Comparison of ENCODE assay signal across 8 cellular contexts in genomic region chr14:24297190-24297964, GRCh38. TPM values are rescaled to one million over a fixed set of nuclear protein-coding genes. Genes with fewer than 3 reads are reported as not detected.
A peak's percentile ranks its signal among the peaks of the same experiment; 100 is the strongest.
DNase-seq lines count a peak whose midpoint lies in the region; ATAC-seq, FAIRE-seq and TF ChIP-seq lines count a peak whose summit lies in the region.

No MANE protein-coding gene starts in this region.

- H3K79me2 ChIP-seq in OCI-LY1 (ENCODE audit: insufficient read depth, low read length): no peaks in the 10 kb centered on the region

- intact Hi-C loops in pancreas (cut with DNase I): loop anchor here in 1 of 3 donors (5.0 kb wide), 1 partner anchor 50 kb away; no protein-coding TSS in a partner anchor

- H3K9ac ChIP-seq in OCI-LY1 (ENCODE audit: low read length): no peak overlapping the region; the same call in 1 of the 2 replicates

- H3K9me3 ChIP-seq in OCI-LY1 (ENCODE audit: low read length) (no peaks in the 10 kb centered on the region), pancreas (no peaks in the 10 kb centered on the region), gastroesophageal sphincter (no peaks in the 10 kb centered on the region)

- H3K27ac ChIP-seq in 22Rv1 (peak overlapping the region; percentile 76; the same call in 1 of the 2 replicates), OCI-LY1 (ENCODE audit: low read depth, low read length, poor library complexity, severe bottlenecking) (peak overlapping the region; percentile 20), pancreas (peak overlapping the region in 1 of 4 donors; percentile 4), gastroesophageal sphincter (peak overlapping the region in 1 of 4 donors; percentile 13)

- no peak for TF ChIP-seq EP300 in gastroesophageal sphincter (IDR thresholded peaks at IDR 0.05)

- no peak overlapping the region for H3K4me2 ChIP-seq in OCI-LY1 (ENCODE audit: low read length)

- TF ChIP-seq POLR2A in gastroesophageal sphincter (IDR thresholded peaks at IDR 0.05): no peak

- H3K9me2 ChIP-seq in OCI-LY1 (ENCODE audit: low read depth, low read length): no peaks in the 10 kb centered on the region

- H3K36me3 ChIP-seq in OCI-LY1 (ENCODE audit: insufficient read depth, low read length) (peaks cover 31% of the 10 kb centered on the region), pancreas (peaks cover 0 to 24% (median 8%) of the 10 kb centered on the region in 3 donors), gastroesophageal sphincter (peaks cover 0 to 43% of the 10 kb centered on the region in 2 donors)

- 25 to 34% methylated on average over 5 of the region's 5 CpGs for WGBS in pancreas, 2 donors
- 41 to 51% methylated on average over 5 of the region's 5 CpGs for WGBS in gastroesophageal sphincter (ENCODE audit: low coverage in 1 of 2), 2 donors

- TF ChIP-seq CTCF in 22Rv1 (IDR thresholded peaks at IDR 0.05) (peak; percentile 69), OCI-LY1 (IDR thresholded peaks at IDR 0.05; ENCODE audit: low read length) (peak; percentile 21; the same call in 1 of the 2 replicates), pancreas (IDR thresholded peaks at IDR 0.05) (peak in 2 of 4 donors; percentile 15 to 30), gastroesophageal sphincter (IDR thresholded peaks at IDR 0.05) (peak in 1 of 4 experiments; percentile 17)

- no peak for FAIRE-seq in pancreas (lab: Jason Lieb, UNC)

- H3K4me1 ChIP-seq in OCI-LY1 (ENCODE audit: insufficient read depth, low read length, severe bottlenecking) (peaks cover 27% of the 10 kb centered on the region), pancreas (peaks cover 9 to 29% (median 13%) of the 10 kb centered on the region in 3 donors), gastroesophageal sphincter (peaks cover 4 to 51% (median 10%) of the 10 kb centered on the region in 3 donors)

- H4K20me1 ChIP-seq in OCI-LY1 (ENCODE audit: insufficient read depth, low read length): no peaks in the 10 kb centered on the region

- in situ Hi-C loops in G401 (cut with HindIII; ENCODE audit: low sequenced_read_pairs): no loop called here

- 0 out of 2 replicates have a peak, but pooled peaks cover 4% of the 10 kb centered on the region for H3F3A ChIP-seq in OCI-LY1 (ENCODE audit: insufficient read depth, low read length)

- H3K4me3 ChIP-seq in OCI-LY1 (ENCODE audit: low read depth, low read length, poor library complexity, severe bottlenecking): no peak overlapping the region
- H3K4me3 ChIP-seq in pancreas: no peak overlapping the region
- no peak overlapping the region for H3K4me3 ChIP-seq in gastroesophageal sphincter

- ATAC-seq in HG02852 (IDR thresholded peaks at IDR 0.05; ENCODE audit: unreplicated experiment): peak; percentile 22
- ATAC-seq in pancreas: peak in 3 of 4 donors; percentile 22 to 49 (median 42)
- no peak for ATAC-seq in gastroesophageal sphincter

- no peak overlapping the region for H2AFZ ChIP-seq in OCI-LY1 (ENCODE audit: low read length)

- H3K27me3 ChIP-seq in OCI-LY1 (ENCODE audit: insufficient read depth, low read length) (no peaks in the 10 kb centered on the region), pancreas (no peaks in the 10 kb centered on the region), gastroesophageal sphincter (no peaks in the 10 kb centered on the region)

- DNase-seq in G401 (ENCODE audit: low spot score) (peak; percentile 26), dermis microvascular lymphatic vessel endothelial cell (ENCODE audit: low read depth in 2 of 2) (peak; percentile 29 to 55), pancreas (no peak), foreskin melanocyte (no peak)

RNA-seq across cellular contexts. Expression of gene DHRS1, which starts 2.2 kb away (rescaled TPM):
- total RNA-seq in G401 (2014; rRNA removed; shearing (Covaris generic)): 3.8 and 11.4 TPM in 2 replicates
- 9.1 and 14.5 TPM in 2 replicates for total RNA-seq in dermis microvascular lymphatic vessel endothelial cell
- 10 to 100 TPM in 3 of 6 donors, 1 to 10 TPM in 3; 6.1 to 15.3 (median 11.2) TPM for total RNA-seq in pancreas
- polyA plus RNA-seq in pancreas: 10 to 100 TPM; 18.9 to 21.1 TPM
- total RNA-seq in gastroesophageal sphincter: 10 to 100 TPM in 3 of 4 donors, 1 to 10 TPM in 1; 8.2 to 33.0 (median 17.7) TPM

RNA-seq across cellular contexts. Expression of gene NOP9, which starts 2.3 kb away (rescaled TPM):
- 28.7 and 28.9 TPM in 2 replicates for total RNA-seq in G401 (2014; rRNA removed; shearing (Covaris generic))
- total RNA-seq in dermis microvascular lymphatic vessel endothelial cell (23.0 and 24.8 TPM in 2 replicates), pancreas (10 to 100 TPM in 4 of 6 donors, 1 to 10 TPM in 2; 8.8 to 13.9 (median 11.3) TPM), gastroesophageal sphincter (10 to 100 TPM; 19.4 to 29.2 (median 22.8) TPM)
- 1 to 10 TPM; 6.2 to 8.7 TPM for polyA plus RNA-seq in pancreas

RNA-seq across cellular contexts. Expression of gene CIDEB, which starts 10.4 kb away (rescaled TPM):
- 1.7 TPM in 1 of 2 replicates, not detected in the other for total RNA-seq in G401 (2014; rRNA removed; shearing (Covaris generic))
- total RNA-seq in dermis microvascular lymphatic vessel endothelial cell: 1.5 and 2.4 TPM in 2 replicates
- total RNA-seq in pancreas: 10 to 100 TPM in 3 of 6 donors, 1 to 10 TPM in 3; 6.3 to 11.3 (median 9.4) TPM
- polyA plus RNA-seq in pancreas: 10 to 100 TPM in 1 of 2 donors, 1 to 10 TPM in 1; 9.2 to 15.0 TPM
- 10 to 100 TPM in 2 of 4 donors, 1 to 10 TPM in 2; 4.9 to 12.5 (median 9.5) TPM for total RNA-seq in gastroesophageal sphincter

RNA-seq across cellular contexts. Expression of gene LTB4R2, which starts 12.6 kb away (rescaled TPM):
- total RNA-seq in G401 (2014; rRNA removed; shearing (Covaris generic)): 1.8 and 5.4 TPM in 2 replicates
- total RNA-seq in dermis microvascular lymphatic vessel endothelial cell (2.1 and 3.2 TPM in 2 replicates), pancreas (1 to 10 TPM; 1.5 to 3.0 (median 2.2) TPM), gastroesophageal sphincter (1 to 10 TPM; 2.4 to 5.0 (median 3.4) TPM)
- 1 to 10 TPM in 1 of 2 donors, under 1 TPM in 1; 0.73 to 3.1 TPM for polyA plus RNA-seq in pancreas

RNA-seq across cellular contexts. Expression of gene LTB4R, which starts 13.9 kb away (rescaled TPM):
- total RNA-seq in G401 (2014; rRNA removed; shearing (Covaris generic)): 1.6 and 5.7 TPM in 2 replicates
- total RNA-seq in dermis microvascular lymphatic vessel endothelial cell: 2.0 and 2.2 TPM in 2 replicates
- total RNA-seq in pancreas: 1 to 10 TPM; 1.9 to 3.2 (median 2.3) TPM
- polyA plus RNA-seq in pancreas: 10 to 100 TPM; 13.0 to 15.5 TPM
- total RNA-seq in gastroesophageal sphincter: 1 to 10 TPM; 3.0 to 4.2 (median 3.4) TPM

Comparison
In these comparisons a context has a peak if more than half of its experiments do, and no peak if none do; other contexts are left out.
1. DNase-seq: peak in G401 (single experiment) and dermis microvascular lymphatic vessel endothelial cell (2 of 2); none in pancreas (0 of 6) and foreskin melanocyte (single experiment).